Comparison of ENCODE assay signal across 1 cellular context in the genomic region with DNA sequence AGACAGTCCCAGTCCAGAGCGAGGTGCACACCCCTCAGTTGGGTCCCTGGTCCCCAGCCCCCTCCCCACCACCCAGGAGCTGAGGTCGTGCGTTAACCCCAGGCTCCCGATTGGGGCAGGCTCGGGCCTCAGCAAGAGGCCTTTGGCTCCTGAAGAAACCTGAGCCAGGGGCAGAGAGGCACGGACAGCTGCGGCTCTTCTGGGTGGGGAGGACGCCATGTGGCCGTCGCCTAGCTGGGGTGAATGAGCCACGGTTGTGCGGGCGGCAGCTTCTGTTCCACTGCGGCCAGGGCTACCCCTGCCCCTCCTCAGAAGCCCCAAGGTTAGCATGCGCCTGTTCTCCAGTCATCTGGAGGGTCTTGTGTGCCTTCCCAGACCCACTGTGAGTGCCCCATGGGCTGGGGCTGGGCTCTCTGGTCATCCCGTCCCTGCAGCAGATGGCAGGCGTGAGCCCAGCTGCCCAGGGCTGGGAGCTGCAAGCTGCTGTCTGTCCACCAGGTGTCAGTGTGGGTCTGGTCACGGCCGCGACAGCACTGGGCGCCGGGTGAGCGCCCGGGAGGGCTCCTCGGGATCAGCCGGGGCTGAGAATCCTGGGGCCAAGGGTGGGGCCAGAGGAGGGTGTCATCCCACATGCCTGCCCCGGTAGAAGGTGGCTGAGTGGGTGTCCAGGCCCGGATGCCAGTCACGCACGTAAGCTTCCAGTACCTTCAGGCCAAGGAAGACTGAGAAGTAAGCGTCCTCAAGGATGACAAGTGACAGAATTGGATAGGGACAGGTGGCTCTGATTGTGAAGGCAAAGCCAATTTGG.
TF ChIP-seq lines count a peak whose summit lies in the region.

No MANE protein-coding gene starts in this region.

TF ChIP-seq in K562, 482 proteins besides CTCF, POLR2A, EP300 and RAD21 (continued from another document):
- TF ChIP-seq ZNF407 (IDR thresholded peaks at IDR 0.05; ENCODE audit: low read depth) (no peak), CBX8 (IDR thresholded peaks at IDR 0.05; ENCODE audit: borderline replicate concordance, extremely low read depth, low read depth, low read length, poor library complexity, severe bottlenecking) (no peak), SP1 (CRISPR knock-in tag; IDR thresholded peaks at IDR 0.05) (no peak), HSF4 (CRISPR knock-in tag; IDR thresholded peaks at IDR 0.05; ENCODE audit: borderline replicate concordance) (no peak), KLF1 (tag; IDR thresholded peaks at IDR 0.05) (no peak), ZNF707 (CRISPR knock-in tag; conservative IDR thresholded peaks at IDR 0.05) (no peak), ZNF717 (CRISPR knock-in tag; IDR thresholded peaks at IDR 0.05) (no peak), PYGO2 (tag; IDR thresholded peaks at IDR 0.05) (no peak), GABPB1 (CRISPR knock-in tag; IDR thresholded peaks at IDR 0.05) (0 out of 2 replicates have a peak, but pooled peaks have one; percentile 43), SIN3A (IDR thresholded peaks at IDR 0.05; ENCODE audit: borderline replicate concordance in 2 of 2, control insufficient read depth in 1 of 2, low read depth in 2 of 2, low read length in 2 of 2) (no peak), ZNF24 (IDR thresholded peaks at IDR 0.05) (no peak), ZNF444 (CRISPR knock-in tag; IDR thresholded peaks at IDR 0.05) (no peak), BRF1 (IDR thresholded peaks at IDR 0.05; ENCODE audit: borderline replicate concordance, extremely low read depth, insufficient read length) (no peak), CBFB (CRISPR knock-in tag; IDR thresholded peaks at IDR 0.05) (0 out of 2 replicates have a peak, but pooled peaks have one; percentile 17), PHB2 (IDR thresholded peaks at IDR 0.05; ENCODE audit: low read depth) (no peak), ARID2 (IDR thresholded peaks at IDR 0.05) (peak; percentile 48; the same call in 1 of the 2 replicates)
- TF ChIP-seq, protein P1, sequence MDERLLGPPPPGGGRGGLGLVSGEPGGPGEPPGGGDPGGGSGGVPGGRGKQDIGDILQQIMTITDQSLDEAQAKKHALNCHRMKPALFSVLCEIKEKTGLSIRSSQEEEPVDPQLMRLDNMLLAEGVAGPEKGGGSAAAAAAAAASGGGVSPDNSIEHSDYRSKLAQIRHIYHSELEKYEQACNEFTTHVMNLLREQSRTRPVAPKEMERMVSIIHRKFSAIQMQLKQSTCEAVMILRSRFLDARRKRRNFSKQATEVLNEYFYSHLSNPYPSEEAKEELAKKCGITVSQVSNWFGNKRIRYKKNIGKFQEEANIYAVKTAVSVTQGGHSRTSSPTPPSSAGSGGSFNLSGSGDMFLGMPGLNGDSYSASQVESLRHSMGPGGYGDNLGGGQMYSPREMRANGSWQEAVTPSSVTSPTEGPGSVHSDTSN (CRISPR knock-in tag; IDR thresholded peaks at IDR 0.05; ENCODE audit: low read depth), result no peak
- TF ChIP-seq, protein P1 (tag; conservative IDR thresholded peaks at IDR 0.05; ENCODE audit: low read depth), result no peak
- TF ChIP-seq, protein P2, sequence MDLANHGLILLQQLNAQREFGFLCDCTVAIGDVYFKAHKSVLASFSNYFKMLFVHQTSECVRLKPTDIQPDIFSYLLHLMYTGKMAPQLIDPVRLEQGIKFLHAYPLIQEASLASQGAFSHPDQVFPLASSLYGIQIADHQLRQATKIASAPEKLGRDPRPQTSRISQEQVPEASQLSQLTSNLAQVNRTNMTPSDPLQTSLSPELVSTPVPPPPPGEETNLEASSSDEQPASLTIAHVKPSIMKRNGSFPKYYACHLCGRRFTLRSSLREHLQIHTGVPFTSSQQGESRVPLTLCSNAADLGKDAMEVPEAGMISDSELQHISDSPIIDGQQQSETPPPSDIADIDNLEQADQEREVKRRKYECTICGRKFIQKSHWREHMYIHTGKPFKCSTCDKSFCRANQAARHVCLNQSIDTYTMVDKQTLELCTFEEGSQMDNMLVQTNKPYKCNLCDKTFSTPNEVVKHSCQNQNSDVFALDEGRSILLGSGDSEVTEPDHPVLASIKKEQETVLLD (IDR thresholded peaks at IDR 0.05), result no peak
- TF ChIP-seq, protein P3, sequence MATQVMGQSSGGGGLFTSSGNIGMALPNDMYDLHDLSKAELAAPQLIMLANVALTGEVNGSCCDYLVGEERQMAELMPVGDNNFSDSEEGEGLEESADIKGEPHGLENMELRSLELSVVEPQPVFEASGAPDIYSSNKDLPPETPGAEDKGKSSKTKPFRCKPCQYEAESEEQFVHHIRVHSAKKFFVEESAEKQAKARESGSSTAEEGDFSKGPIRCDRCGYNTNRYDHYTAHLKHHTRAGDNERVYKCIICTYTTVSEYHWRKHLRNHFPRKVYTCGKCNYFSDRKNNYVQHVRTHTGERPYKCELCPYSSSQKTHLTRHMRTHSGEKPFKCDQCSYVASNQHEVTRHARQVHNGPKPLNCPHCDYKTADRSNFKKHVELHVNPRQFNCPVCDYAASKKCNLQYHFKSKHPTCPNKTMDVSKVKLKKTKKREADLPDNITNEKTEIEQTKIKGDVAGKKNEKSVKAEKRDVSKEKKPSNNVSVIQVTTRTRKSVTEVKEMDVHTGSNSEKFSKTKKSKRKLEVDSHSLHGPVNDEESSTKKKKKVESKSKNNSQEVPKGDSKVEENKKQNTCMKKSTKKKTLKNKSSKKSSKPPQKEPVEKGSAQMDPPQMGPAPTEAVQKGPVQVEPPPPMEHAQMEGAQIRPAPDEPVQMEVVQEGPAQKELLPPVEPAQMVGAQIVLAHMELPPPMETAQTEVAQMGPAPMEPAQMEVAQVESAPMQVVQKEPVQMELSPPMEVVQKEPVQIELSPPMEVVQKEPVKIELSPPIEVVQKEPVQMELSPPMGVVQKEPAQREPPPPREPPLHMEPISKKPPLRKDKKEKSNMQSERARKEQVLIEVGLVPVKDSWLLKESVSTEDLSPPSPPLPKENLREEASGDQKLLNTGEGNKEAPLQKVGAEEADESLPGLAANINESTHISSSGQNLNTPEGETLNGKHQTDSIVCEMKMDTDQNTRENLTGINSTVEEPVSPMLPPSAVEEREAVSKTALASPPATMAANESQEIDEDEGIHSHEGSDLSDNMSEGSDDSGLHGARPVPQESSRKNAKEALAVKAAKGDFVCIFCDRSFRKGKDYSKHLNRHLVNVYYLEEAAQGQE (CRISPR knock-in tag; IDR thresholded peaks at IDR 0.05; ENCODE audit: low read depth), result no peak
- TF ChIP-seq, protein P4, sequence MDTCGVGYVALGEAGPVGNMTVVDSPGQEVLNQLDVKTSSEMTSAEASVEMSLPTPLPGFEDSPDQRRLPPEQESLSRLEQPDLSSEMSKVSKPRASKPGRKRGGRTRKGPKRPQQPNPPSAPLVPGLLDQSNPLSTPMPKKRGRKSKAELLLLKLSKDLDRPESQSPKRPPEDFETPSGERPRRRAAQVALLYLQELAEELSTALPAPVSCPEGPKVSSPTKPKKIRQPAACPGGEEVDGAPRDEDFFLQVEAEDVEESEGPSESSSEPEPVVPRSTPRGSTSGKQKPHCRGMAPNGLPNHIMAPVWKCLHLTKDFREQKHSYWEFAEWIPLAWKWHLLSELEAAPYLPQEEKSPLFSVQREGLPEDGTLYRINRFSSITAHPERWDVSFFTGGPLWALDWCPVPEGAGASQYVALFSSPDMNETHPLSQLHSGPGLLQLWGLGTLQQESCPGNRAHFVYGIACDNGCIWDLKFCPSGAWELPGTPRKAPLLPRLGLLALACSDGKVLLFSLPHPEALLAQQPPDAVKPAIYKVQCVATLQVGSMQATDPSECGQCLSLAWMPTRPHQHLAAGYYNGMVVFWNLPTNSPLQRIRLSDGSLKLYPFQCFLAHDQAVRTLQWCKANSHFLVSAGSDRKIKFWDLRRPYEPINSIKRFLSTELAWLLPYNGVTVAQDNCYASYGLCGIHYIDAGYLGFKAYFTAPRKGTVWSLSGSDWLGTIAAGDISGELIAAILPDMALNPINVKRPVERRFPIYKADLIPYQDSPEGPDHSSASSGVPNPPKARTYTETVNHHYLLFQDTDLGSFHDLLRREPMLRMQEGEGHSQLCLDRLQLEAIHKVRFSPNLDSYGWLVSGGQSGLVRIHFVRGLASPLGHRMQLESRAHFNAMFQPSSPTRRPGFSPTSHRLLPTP (IDR thresholded peaks at IDR 0.05; ENCODE audit: borderline replicate concordance, extremely low read depth, insufficient read length), result no peak
